26 cellular contexts compared by ENCODE assay signal in the genomic region with DNA sequence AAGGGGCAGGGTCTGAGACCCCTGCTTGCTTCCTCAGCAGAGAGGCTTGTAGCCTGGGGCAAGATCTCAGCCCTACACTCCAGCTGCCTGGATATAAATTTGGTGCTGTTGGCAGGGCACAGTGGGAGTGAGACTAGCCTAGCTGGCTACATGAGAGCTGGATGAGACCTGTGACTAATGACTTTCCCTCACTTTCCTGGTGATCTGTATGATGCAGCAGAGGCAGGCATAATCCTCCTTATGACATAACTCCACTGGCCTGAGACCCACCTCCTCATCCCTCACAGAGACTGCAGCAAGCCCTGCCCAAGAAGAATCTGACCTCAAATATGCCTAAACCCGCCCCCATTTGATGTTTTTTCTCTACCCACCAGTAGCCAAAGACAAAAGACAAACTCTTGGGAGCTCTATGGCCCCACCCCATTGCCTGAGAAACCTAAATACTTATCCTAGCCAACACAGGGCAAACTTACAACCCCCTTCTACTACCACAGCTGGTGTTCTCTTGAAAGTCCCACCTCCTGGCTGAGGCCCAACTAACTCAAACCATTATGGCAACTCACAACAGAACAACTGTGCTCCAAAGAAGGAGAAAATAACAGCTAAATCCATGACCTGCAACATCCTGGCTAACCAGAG.
DNase-seq lines count a peak whose midpoint lies in the region; ATAC-seq and TF ChIP-seq lines count a peak whose summit lies in the region.
"Had no signal": no experiment of that assay in that cellular context is flagged by ENCODE, and none has a peak within 500 bp of the region (broad histone marks: within the 10 kb centered on the region; RNA-seq: fewer than 3 reads in every experiment).

No MANE protein-coding gene starts in this region.

- H3K9me3 Mint-ChIP-seq in GM23338 = peaks cover 3% of the 10 kb centered on the region; the same call in 2 of the 3 replicates
- peaks cover 15% of the 10 kb centered on the region for H3K9me3 Mint-ChIP-seq in endodermal cell
- H3K9me3 Mint-ChIP-seq in nephron progenitor cell = peaks cover 66% of the 10 kb centered on the region
- H3K9me3 Mint-ChIP-seq: activated CD4-positive, alpha-beta T cell treated with anti-CD3 and anti-CD28 coated beads, Interleukin-2, amount 10 ng/mL, durations not matched to agents 24 days and 14 days had no signal

- no peak overlapping the region for H3K4me3 Mint-ChIP-seq in GM23338
- no peak overlapping the region for H3K4me3 Mint-ChIP-seq in endodermal cell
- H3K4me3 Mint-ChIP-seq in nephron progenitor cell = no peak overlapping the region
- H3K4me3 Mint-ChIP-seq: activated CD4-positive, alpha-beta T cell treated with anti-CD3 and anti-CD28 coated beads, Interleukin-2, amount 10 ng/mL, durations not matched to agents 24 days and 14 days; activated naive CD8-positive, alpha-beta T cell treated with anti-CD3 and anti-CD28 coated beads, Interleukin-2, amount 10 ng/mL, durations not matched to agents 7 days and 5 days; activated T-cell treated with anti-CD3 and anti-CD28 coated beads, Interleukin-2, amount 50 U/mL, for 24 hours; memory B cell; stimulated activated effector memory CD8-positive, alpha-beta T cell treated with anti-CD3 and anti-CD28 coated beads, Interleukin-12 subunit alpha, Interleukin-12 subunit beta, amount 100 ng/mL, for 72 hours had no signal

- no peak overlapping the region for H2AFZ ChIP-seq in GM23338

- peaks cover 82% of the 10 kb centered on the region for H3K79me2 ChIP-seq in GM23338 (replicated peaks; ENCODE audit: insufficient read depth)

- H3K4me2 ChIP-seq in GM23338 = no peak overlapping the region
- H3K4me2 ChIP-seq: SK-N-SH had no signal

- H3K27me3 ChIP-seq in GM23338 (ENCODE audit: insufficient read depth) = no peaks in the 10 kb centered on the region
- H3K27me3 ChIP-seq in RWPE2 (ENCODE audit: insufficient read depth, poor library complexity, severe bottlenecking) = no peaks in the 10 kb centered on the region
- peaks cover 21% of the 10 kb centered on the region for H3K27me3 ChIP-seq in endodermal cell (ENCODE audit: control insufficient read depth, insufficient read depth, low read length, poor library complexity, severe bottlenecking)
- no peaks in the 10 kb centered on the region for H3K27me3 ChIP-seq in H7 (ENCODE audit: control insufficient read depth, insufficient read depth, low read length)
- H3K27me3 ChIP-seq: neutrophil, upper lobe of left lung had no signal

- H3K36me3 ChIP-seq in GM23338 (ENCODE audit: insufficient read depth) (no peaks in the 10 kb centered on the region), RWPE2 (ENCODE audit: low read depth) (no peaks in the 10 kb centered on the region), endodermal cell (ENCODE audit: control insufficient read depth, insufficient read depth, low read length) (no peaks in the 10 kb centered on the region), H7 (replicated peaks; ENCODE audit: control insufficient read depth, insufficient read depth, low read length) (no peaks in the 10 kb centered on the region)
- H3K36me3 ChIP-seq: neutrophil, upper lobe of left lung had no signal

- H3K27me3 Mint-ChIP-seq in GM23338 (ENCODE audit: insufficient read depth, low read depth, poor library complexity) (peaks cover 2% of the 10 kb centered on the region), endodermal cell (ENCODE audit: insufficient read depth) (peaks cover 42% of the 10 kb centered on the region), nephron progenitor cell (ENCODE audit: low read depth, poor library complexity) (no peaks in the 10 kb centered on the region)
- H3K27me3 Mint-ChIP-seq: activated CD4-positive, alpha-beta T cell treated with anti-CD3 and anti-CD28 coated beads, Interleukin-2, amount 10 ng/mL, durations not matched to agents 24 days and 14 days; memory B cell had no signal

- H3K27ac ChIP-seq in GM23338 (ENCODE audit: low read depth) (no peak overlapping the region), RWPE2 (ENCODE audit: poor library complexity, severe bottlenecking) (no peak overlapping the region), endodermal cell (ENCODE audit: low read depth, low read length) (no peak overlapping the region)
- H3K27ac ChIP-seq: neutrophil, upper lobe of left lung had no signal

- peaks cover 6% of the 10 kb centered on the region; the same call in 1 of the 2 replicates for H3K9me2 ChIP-seq in GM23338 (ENCODE audit: insufficient read depth)
- H3K9me2 ChIP-seq: SK-N-SH had no signal

- no peak for ATAC-seq in GM23338
- peak; percentile 52; the same call in 1 of the 3 replicates for ATAC-seq in RWPE2 (ENCODE audit: low read depth)
- ATAC-seq: left cardiac atrium; sciatic nerve; stimulated activated effector memory CD8-positive, alpha-beta T cell treated with anti-CD3 and anti-CD28 coated beads, Interleukin-12 subunit alpha, Interleukin-12 subunit beta, amount 100 ng/mL, for 72 hours had no signal

- no peak overlapping the region for H3K27ac Mint-ChIP-seq in GM23338
- H3K27ac Mint-ChIP-seq in endodermal cell = no peak overlapping the region
- peak overlapping the region; percentile 26 for H3K27ac Mint-ChIP-seq in nephron progenitor cell
- H3K27ac Mint-ChIP-seq: activated CD4-positive, alpha-beta T cell treated with anti-CD3 and anti-CD28 coated beads, Interleukin-2, amount 10 ng/mL, durations not matched to agents 24 days and 14 days; activated naive CD8-positive, alpha-beta T cell treated with anti-CD3 and anti-CD28 coated beads, Interleukin-2, amount 10 ng/mL, durations not matched to agents 7 days and 5 days; activated T-cell treated with anti-CD3 and anti-CD28 coated beads, Interleukin-2, amount 50 U/mL, for 24 hours; memory B cell; stimulated activated effector memory CD8-positive, alpha-beta T cell treated with anti-CD3 and anti-CD28 coated beads, Interleukin-12 subunit alpha, Interleukin-12 subunit beta, amount 100 ng/mL, for 72 hours had no signal

- WGBS in endodermal cell (ENCODE audit: insufficient coverage in 1 of 2, insufficient read length in 1 of 2), 2 experiments = 79% methylated on average over 1 of the region's 1 CpG; no CpG with 5 or more reads in 1 of the 2 experiments

- H3F3A ChIP-seq in GM23338 (replicated peaks; ENCODE audit: low read depth) = no peaks in the 10 kb centered on the region

- H4K20me1 ChIP-seq in GM23338 (replicated peaks; ENCODE audit: insufficient read depth) = no peaks in the 10 kb centered on the region; the same call in 1 of the 2 replicates

- peaks cover 9% of the 10 kb centered on the region for H3K4me1 ChIP-seq in GM23338 (ENCODE audit: insufficient read depth)
- H3K4me1 ChIP-seq in RWPE2 (ENCODE audit: insufficient read depth, poor library complexity, severe bottlenecking) = no peaks in the 10 kb centered on the region
- H3K4me1 ChIP-seq in endodermal cell (ENCODE audit: control insufficient read depth, insufficient read depth, low read length) = no peaks in the 10 kb centered on the region
- H3K4me1 ChIP-seq: upper lobe of left lung had no signal

- H3K4me1 Mint-ChIP-seq in GM23338 = no peaks in the 10 kb centered on the region; the same call in 2 of the 3 replicates
- peaks cover 9% of the 10 kb centered on the region for H3K4me1 Mint-ChIP-seq in endodermal cell
- H3K4me1 Mint-ChIP-seq in nephron progenitor cell = no peaks in the 10 kb centered on the region
- H3K4me1 Mint-ChIP-seq: activated CD4-positive, alpha-beta T cell treated with anti-CD3 and anti-CD28 coated beads, Interleukin-2, amount 10 ng/mL, durations not matched to agents 24 days and 14 days; activated naive CD8-positive, alpha-beta T cell treated with anti-CD3 and anti-CD28 coated beads, Interleukin-2, amount 10 ng/mL, durations not matched to agents 7 days and 5 days; memory B cell; stimulated activated effector memory CD8-positive, alpha-beta T cell treated with anti-CD3 and anti-CD28 coated beads, Interleukin-12 subunit alpha, Interleukin-12 subunit beta, amount 100 ng/mL, for 72 hours had no signal

- H3K9me3 ChIP-seq in RWPE2 (ENCODE audit: severe bottlenecking) (peaks cover 6% of the 10 kb centered on the region), endodermal cell (ENCODE audit: control insufficient read depth, low read length) (peaks cover 16% of the 10 kb centered on the region)
- H3K9me3 ChIP-seq: neutrophil, SK-N-SH had no signal

- H3K36me3 Mint-ChIP-seq in GM23338 (ENCODE audit: low read depth) (peaks cover 3% of the 10 kb centered on the region; the same call in 2 of the 3 replicates), endodermal cell (ENCODE audit: low read depth) (peaks cover 13% of the 10 kb centered on the region), nephron progenitor cell (ENCODE audit: low read depth) (peaks cover 56% of the 10 kb centered on the region)
- H3K36me3 Mint-ChIP-seq: activated naive CD8-positive, alpha-beta T cell treated with anti-CD3 and anti-CD28 coated beads, Interleukin-2, amount 10 ng/mL, durations not matched to agents 7 days and 5 days; memory B cell; stimulated activated effector memory CD8-positive, alpha-beta T cell treated with anti-CD3 and anti-CD28 coated beads, Interleukin-12 subunit alpha, Interleukin-12 subunit beta, amount 100 ng/mL, for 72 hours had no signal

- H3K4me3 ChIP-seq in GM23338 (no peak overlapping the region), RWPE2 (ENCODE audit: severe bottlenecking) (no peak overlapping the region), endodermal cell (ENCODE audit: low read length) (no peak overlapping the region), H7 (ENCODE audit: insufficient read depth, low read depth, low read length) (no peak overlapping the region), foreskin fibroblast (ENCODE audit: low read depth in 1 of 2, low read length in 2 of 2) (no peak overlapping the region)
- H3K4me3 ChIP-seq: upper lobe of left lung had no signal

- TF ChIP-seq CTCF in GM23338 (conservative IDR thresholded peaks at IDR 0.05; ENCODE audit: low read depth in 2 of 2) = no peak
- TF ChIP-seq CTCF in RWPE2 (IDR thresholded peaks at IDR 0.05; ENCODE audit: poor library complexity, severe bottlenecking) = no peak
- TF ChIP-seq CTCF in endodermal cell (conservative IDR thresholded peaks at IDR 0.05) = no peak
- TF ChIP-seq CTCF in nephron progenitor cell (IDR thresholded peaks at IDR 0.05) = no peak
- TF ChIP-seq CTCF in foreskin fibroblast (IDR thresholded peaks at IDR 0.05; ENCODE audit: low read depth, low read length) = no peak

- no peak overlapping the region for H3K9ac ChIP-seq in endodermal cell (ENCODE audit: extremely low read depth, low read length, poor library complexity, severe bottlenecking)
- H3K9ac ChIP-seq: SK-N-SH had no signal

- DNase-seq in GM23338 (ENCODE audit: low spot score) (peak; percentile 11), RWPE2 (ENCODE audit: low spot score) (no peak), endodermal cell (peak; percentile 47), nephron progenitor cell (no peak), H7 (no peak), mucosa of gallbladder (ENCODE audit: low spot score) (no peak), foreskin fibroblast (no peak)
- DNase-seq: activated CD4-positive, alpha-beta T cell treated with anti-CD3 and anti-CD28 coated beads, Interleukin-2, amount 10 ng/mL, durations not matched to agents 24 days and 14 days; activated gamma-delta T cell; activated naive CD8-positive, alpha-beta T cell treated with anti-CD3 and anti-CD28 coated beads, Interleukin-2, amount 10 ng/mL, durations not matched to agents 7 days and 5 days; activated T-cell treated with anti-CD3 and anti-CD28 coated beads, Interleukin-2, amount 50 U/mL, for 24 hours; C1 segment of cervical spinal cord; head of caudate nucleus; left cardiac atrium; NCI-H1048; NCI-H1694; NCI-H526 treated with DMSO at 0.1 percent for 48 hours; SK-N-SH; stimulated activated CD4-positive, alpha-beta T cell treated with anti-CD3 and anti-CD28 coated beads, Interleukin-4, amount 100 ng/mL, for 24 hours; substantia nigra; T-helper 2 cell; upper lobe of left lung had no signal

Comparison
In these comparisons a context has a peak if more than half of its experiments do, and no peak if none do; other contexts are left out.
1. DNase-seq: peak in GM23338 (single experiment) and endodermal cell (single experiment); none in RWPE2 (single experiment), nephron progenitor cell (single experiment), H7 (single experiment), mucosa of gallbladder (single experiment) and foreskin fibroblast (0 of 2).